Comparison of ENCODE assay signal across 33 cellular contexts in the genomic region with DNA sequence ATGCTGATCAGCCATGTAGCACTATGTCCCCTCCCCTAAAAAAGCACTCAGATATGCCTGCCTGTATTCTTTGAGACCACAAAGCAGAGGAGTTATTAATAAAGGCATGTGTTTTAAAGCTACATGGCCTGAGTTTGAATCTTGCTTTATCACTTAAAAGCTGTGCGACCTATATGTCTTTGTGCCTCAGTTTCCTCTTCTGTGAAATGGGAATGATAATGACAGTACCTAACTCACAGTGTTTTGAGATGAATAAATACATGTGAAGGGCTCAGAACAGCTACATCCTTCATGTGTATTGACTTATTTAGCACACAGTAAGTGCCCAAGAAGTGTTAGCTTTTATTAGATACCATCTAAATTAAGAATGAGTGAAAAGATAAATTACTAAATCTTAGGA.
"Had no signal": no experiment of that assay in that cellular context is flagged by ENCODE, and none has a peak within 500 bp of the region (broad histone marks: within the 10 kb centered on the region; RNA-seq: fewer than 3 reads in every experiment).

No MANE protein-coding gene starts in this region.

- H3K4me3 ChIP-seq: adrenal gland, ascending aorta, body of pancreas, breast epithelium, cardiac muscle cell had no signal

- H3K27ac ChIP-seq: adrenal gland, ascending aorta, body of pancreas, brain microvascular endothelial cell, breast epithelium, cardiac muscle cell had no signal

- H3K4me1 ChIP-seq: adrenal gland, ascending aorta, body of pancreas, breast epithelium had no signal

- H3K27me3 ChIP-seq: adrenal gland, ascending aorta, body of pancreas, brain microvascular endothelial cell, breast epithelium, cardiac muscle cell had no signal

- FAIRE-seq: astrocyte, bronchial epithelial cell had no signal

- H3K9me3 ChIP-seq: adrenal gland, ascending aorta, body of pancreas, breast epithelium had no signal

- ATAC-seq: activated naive CD4-positive, alpha-beta T cell treated with anti-CD3 and anti-CD28 coated beads, Interleukin-2, amount 50 U/mL, for 72 hours; activated naive CD8-positive, alpha-beta T cell treated with anti-CD3 and anti-CD28 coated beads, Interleukin-2, amount 50 U/mL, for 24 hours; activated T-cell treated with anti-CD3 and anti-CD28 coated beads, Interleukin-2, amount 50 U/mL, for 4 hours; activated T-cell treated with anti-CD3 and anti-CD28 coated beads, Interleukin-2, amount 50 U/mL, for 72 hours; activated T-helper 17 cell treated with anti-CD3 and anti-CD28 coated beads, Interleukin-2, amount 50 U/mL, for 72 hours; body of pancreas had no signal

- DNase-seq: activated effector memory CD4-positive, alpha-beta T cell treated with anti-CD3 and anti-CD28 coated beads, Interleukin-2, amount 50 U/mL, for 16 hours; activated effector memory CD4-positive, alpha-beta T cell treated with Interleukin-2 at 50 U/mL for 16 hours; activated gamma-delta T cell; activated gamma-delta T cell treated with Interleukin-2 at 50 U/mL for 16 hours; activated naive CD4-positive, alpha-beta T cell; activated naive CD4-positive, alpha-beta T cell treated with anti-CD3 and anti-CD28 coated beads for 36 hours; activated naive CD4-positive, alpha-beta T cell treated with anti-CD3 and anti-CD28 coated beads, Interleukin-2, amount 10 ng/mL, durations not matched to agents 7 days and 5 days; activated naive CD4-positive, alpha-beta T cell treated with anti-CD3 and anti-CD28 coated beads, Interleukin-2, amount 50 U/mL, for 16 hours; activated naive CD4-positive, alpha-beta T cell treated with Interleukin-2 at 50 U/mL for 16 hours; activated naive CD8-positive, alpha-beta T cell treated with anti-CD3 and anti-CD28 coated beads for 36 hours; activated naive CD8-positive, alpha-beta T cell treated with anti-CD3 and anti-CD28 coated beads, Interleukin-2, amount 10 ng/mL, durations not matched to agents 7 days and 5 days; activated naive CD8-positive, alpha-beta T cell treated with anti-CD3 and anti-CD28 coated beads, Interleukin-2, amount 50 U/mL, for 24 hours; activated T-cell treated with anti-CD3 and anti-CD28 coated beads, Interleukin-2, amount 50 U/mL, for 24 hours; activated T-cell treated with anti-CD3 and anti-CD28 coated beads, Interleukin-2, amount 50 U/mL, for 4 hours; activated T-cell treated with anti-CD3 and anti-CD28 coated beads, Interleukin-2, amount 50 U/mL, for 48 hours; activated T-cell treated with anti-CD3 and anti-CD28 coated beads, Interleukin-2, amount 50 U/mL, for 72 hours; adrenal gland; amniotic stem cell; amygdala; anterior cingulate cortex; aorta; body of pancreas; brain microvascular endothelial cell; caudate nucleus; central memory CD4-positive, alpha-beta T cell; cerebellar nuclear complex had no signal
